Comparison of ENCODE assay signal across 1 cellular context in genomic region chr6:47126647-47127339, GRCh38.
TF ChIP-seq lines count a peak whose summit lies in the region.

No MANE protein-coding gene starts in this region.

TF ChIP-seq in HepG2, 621 proteins besides CTCF, POLR2A, EP300 and RAD21 (continued from another document and continues in another):
- no peak for TF ChIP-seq ZNF7 (CRISPR knock-in tag; IDR thresholded peaks at IDR 0.05)
- TF ChIP-seq PITX1 (CRISPR knock-in tag; IDR thresholded peaks at IDR 0.05), result 0 out of 2 replicates have a peak, but pooled peaks have one; percentile 40
- TF ChIP-seq, protein P1, sequence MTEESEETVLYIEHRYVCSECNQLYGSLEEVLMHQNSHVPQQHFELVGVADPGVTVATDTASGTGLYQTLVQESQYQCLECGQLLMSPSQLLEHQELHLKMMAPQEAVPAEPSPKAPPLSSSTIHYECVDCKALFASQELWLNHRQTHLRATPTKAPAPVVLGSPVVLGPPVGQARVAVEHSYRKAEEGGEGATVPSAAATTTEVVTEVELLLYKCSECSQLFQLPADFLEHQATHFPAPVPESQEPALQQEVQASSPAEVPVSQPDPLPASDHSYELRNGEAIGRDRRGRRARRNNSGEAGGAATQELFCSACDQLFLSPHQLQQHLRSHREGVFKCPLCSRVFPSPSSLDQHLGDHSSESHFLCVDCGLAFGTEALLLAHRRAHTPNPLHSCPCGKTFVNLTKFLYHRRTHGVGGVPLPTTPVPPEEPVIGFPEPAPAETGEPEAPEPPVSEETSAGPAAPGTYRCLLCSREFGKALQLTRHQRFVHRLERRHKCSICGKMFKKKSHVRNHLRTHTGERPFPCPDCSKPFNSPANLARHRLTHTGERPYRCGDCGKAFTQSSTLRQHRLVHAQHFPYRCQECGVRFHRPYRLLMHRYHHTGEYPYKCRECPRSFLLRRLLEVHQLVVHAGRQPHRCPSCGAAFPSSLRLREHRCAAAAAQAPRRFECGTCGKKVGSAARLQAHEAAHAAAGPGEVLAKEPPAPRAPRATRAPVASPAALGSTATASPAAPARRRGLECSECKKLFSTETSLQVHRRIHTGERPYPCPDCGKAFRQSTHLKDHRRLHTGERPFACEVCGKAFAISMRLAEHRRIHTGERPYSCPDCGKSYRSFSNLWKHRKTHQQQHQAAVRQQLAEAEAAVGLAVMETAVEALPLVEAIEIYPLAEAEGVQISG (CRISPR knock-in tag; IDR thresholded peaks at IDR 0.05), result 0 out of 2 replicates have a peak, but pooled peaks have one; percentile 29
- TF ChIP-seq LCORL (IDR thresholded peaks at IDR 0.05), result no peak
- no peak; the same call in 1 of the 2 replicates for TF ChIP-seq LCORL (CRISPR knock-in tag; IDR thresholded peaks at IDR 0.05)
- TF ChIP-seq HDAC2 (CRISPR knock-in tag; IDR thresholded peaks at IDR 0.05), result peak; percentile 32; the same call in 1 of the 2 replicates
- no peak for TF ChIP-seq TP53 (CRISPR knock-in tag; conservative IDR thresholded peaks at IDR 0.05)
- TF ChIP-seq HMG20A (CRISPR knock-in tag; IDR thresholded peaks at IDR 0.05; ENCODE audit: borderline replicate concordance), result peak; percentile 38; the same call in 1 of the 2 replicates
- TF ChIP-seq MAFK (conservative IDR thresholded peaks at IDR 0.05 in 1 of 2, IDR thresholded peaks at IDR 0.05 in 1 of 2; ENCODE audit: low read length in 2 of 2), result peak; percentile 64 to 81; a peak in 3 of 4 replicates
- peak; percentile 36; the same call in 1 of the 2 replicates for TF ChIP-seq CREM (IDR thresholded peaks at IDR 0.05)
- no peak for TF ChIP-seq CREM (CRISPR knock-in tag; IDR thresholded peaks at IDR 0.05)
- peak; percentile 68; the same call in 1 of the 2 replicates for TF ChIP-seq CHD4 (IDR thresholded peaks at IDR 0.05; ENCODE audit: borderline replicate concordance, low read length)
- no peak for TF ChIP-seq HNRNPUL1 (IDR thresholded peaks at IDR 0.05; ENCODE audit: low read depth, low read length)
- 0 out of 2 replicates have a peak, but pooled peaks have one; percentile 67 for TF ChIP-seq MAF1 (CRISPR knock-in tag; IDR thresholded peaks at IDR 0.05; ENCODE audit: borderline replicate concordance)
- peak; percentile 21; the same call in 1 of the 2 replicates for TF ChIP-seq RCOR2 (CRISPR knock-in tag; IDR thresholded peaks at IDR 0.05)
- TF ChIP-seq ZSCAN9 (CRISPR knock-in tag; IDR thresholded peaks at IDR 0.05; ENCODE audit: borderline replicate concordance), result no peak
- TF ChIP-seq CSRNP2 (CRISPR knock-in tag; conservative IDR thresholded peaks at IDR 0.05; ENCODE audit: low read depth), result no peak
- peak; percentile 69 for TF ChIP-seq ZNF543 (CRISPR knock-in tag; IDR thresholded peaks at IDR 0.05)
- TF ChIP-seq PHF5A (CRISPR knock-in tag; IDR thresholded peaks at IDR 0.05; ENCODE audit: low read depth, unreplicated experiment), result no peak
- peak; percentile 19; the same call in 1 of the 2 replicates for TF ChIP-seq KAT8 (CRISPR knock-in tag; IDR thresholded peaks at IDR 0.05)
- TF ChIP-seq, protein P2, sequence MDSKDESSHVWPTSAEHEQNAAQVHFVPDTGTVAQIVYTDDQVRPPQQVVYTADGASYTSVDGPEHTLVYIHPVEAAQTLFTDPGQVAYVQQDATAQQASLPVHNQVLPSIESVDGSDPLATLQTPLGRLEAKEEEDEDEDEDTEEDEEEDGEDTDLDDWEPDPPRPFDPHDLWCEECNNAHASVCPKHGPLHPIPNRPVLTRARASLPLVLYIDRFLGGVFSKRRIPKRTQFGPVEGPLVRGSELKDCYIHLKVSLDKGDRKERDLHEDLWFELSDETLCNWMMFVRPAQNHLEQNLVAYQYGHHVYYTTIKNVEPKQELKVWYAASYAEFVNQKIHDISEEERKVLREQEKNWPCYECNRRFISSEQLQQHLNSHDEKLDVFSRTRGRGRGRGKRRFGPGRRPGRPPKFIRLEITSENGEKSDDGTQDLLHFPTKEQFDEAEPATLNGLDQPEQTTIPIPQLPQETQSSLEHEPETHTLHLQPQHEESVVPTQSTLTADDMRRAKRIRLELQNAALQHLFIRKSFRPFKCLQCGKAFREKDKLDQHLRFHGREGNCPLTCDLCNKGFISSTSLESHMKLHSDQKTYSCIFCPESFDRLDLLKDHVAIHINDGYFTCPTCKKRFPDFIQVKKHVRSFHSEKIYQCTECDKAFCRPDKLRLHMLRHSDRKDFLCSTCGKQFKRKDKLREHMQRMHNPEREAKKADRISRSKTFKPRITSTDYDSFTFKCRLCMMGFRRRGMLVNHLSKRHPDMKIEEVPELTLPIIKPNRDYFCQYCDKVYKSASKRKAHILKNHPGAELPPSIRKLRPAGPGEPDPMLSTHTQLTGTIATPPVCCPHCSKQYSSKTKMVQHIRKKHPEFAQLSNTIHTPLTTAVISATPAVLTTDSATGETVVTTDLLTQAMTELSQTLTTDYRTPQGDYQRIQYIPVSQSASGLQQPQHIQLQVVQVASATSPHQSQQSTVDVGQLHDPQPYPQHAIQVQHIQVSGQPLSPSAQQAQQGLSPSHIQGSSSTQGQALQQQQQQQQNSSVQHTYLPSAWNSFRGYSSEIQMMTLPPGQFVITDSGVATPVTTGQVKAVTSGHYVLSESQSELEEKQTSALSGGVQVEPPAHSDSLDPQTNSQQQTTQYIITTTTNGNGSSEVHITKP (CRISPR knock-in tag; IDR thresholded peaks at IDR 0.05; ENCODE audit: low read depth), result peak; percentile 59; the same call in 1 of the 2 replicates
- peak; percentile 62 for TF ChIP-seq POLR2G (IDR thresholded peaks at IDR 0.05; ENCODE audit: low read depth, low read length)
- no peak for TF ChIP-seq YY1 (IDR thresholded peaks at IDR 0.05; ENCODE audit: insufficient read depth, insufficient replicate concordance, low read depth, low read length)
- TF ChIP-seq ZFP36 (IDR thresholded peaks at IDR 0.05; ENCODE audit: borderline replicate concordance, low read depth, low read length, partially characterized antibody), result no peak
- TF ChIP-seq, protein P3, sequence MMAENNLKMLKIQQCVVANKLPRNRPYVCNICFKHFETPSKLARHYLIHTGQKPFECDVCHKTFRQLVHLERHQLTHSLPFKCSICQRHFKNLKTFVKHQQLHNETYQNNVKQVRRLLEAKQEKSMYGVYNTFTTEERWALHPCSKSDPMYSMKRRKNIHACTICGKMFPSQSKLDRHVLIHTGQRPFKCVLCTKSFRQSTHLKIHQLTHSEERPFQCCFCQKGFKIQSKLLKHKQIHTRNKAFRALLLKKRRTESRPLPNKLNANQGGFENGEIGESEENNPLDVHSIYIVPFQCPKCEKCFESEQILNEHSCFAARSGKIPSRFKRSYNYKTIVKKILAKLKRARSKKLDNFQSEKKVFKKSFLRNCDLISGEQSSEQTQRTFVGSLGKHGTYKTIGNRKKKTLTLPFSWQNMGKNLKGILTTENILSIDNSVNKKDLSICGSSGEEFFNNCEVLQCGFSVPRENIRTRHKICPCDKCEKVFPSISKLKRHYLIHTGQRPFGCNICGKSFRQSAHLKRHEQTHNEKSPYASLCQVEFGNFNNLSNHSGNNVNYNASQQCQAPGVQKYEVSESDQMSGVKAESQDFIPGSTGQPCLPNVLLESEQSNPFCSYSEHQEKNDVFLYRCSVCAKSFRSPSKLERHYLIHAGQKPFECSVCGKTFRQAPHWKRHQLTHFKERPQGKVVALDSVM (CRISPR knock-in tag; IDR thresholded peaks at IDR 0.05), result peak; percentile 35; the same call in 1 of the 2 replicates
- TF ChIP-seq ZNF839 (CRISPR knock-in tag; IDR thresholded peaks at IDR 0.05; ENCODE audit: borderline replicate concordance), result no peak
- peak; percentile 82 for TF ChIP-seq ZNF501 (CRISPR knock-in tag; IDR thresholded peaks at IDR 0.05)
- TF ChIP-seq ZFP36L1 (CRISPR knock-in tag; IDR thresholded peaks at IDR 0.05), result no peak
- TF ChIP-seq, protein P4, sequence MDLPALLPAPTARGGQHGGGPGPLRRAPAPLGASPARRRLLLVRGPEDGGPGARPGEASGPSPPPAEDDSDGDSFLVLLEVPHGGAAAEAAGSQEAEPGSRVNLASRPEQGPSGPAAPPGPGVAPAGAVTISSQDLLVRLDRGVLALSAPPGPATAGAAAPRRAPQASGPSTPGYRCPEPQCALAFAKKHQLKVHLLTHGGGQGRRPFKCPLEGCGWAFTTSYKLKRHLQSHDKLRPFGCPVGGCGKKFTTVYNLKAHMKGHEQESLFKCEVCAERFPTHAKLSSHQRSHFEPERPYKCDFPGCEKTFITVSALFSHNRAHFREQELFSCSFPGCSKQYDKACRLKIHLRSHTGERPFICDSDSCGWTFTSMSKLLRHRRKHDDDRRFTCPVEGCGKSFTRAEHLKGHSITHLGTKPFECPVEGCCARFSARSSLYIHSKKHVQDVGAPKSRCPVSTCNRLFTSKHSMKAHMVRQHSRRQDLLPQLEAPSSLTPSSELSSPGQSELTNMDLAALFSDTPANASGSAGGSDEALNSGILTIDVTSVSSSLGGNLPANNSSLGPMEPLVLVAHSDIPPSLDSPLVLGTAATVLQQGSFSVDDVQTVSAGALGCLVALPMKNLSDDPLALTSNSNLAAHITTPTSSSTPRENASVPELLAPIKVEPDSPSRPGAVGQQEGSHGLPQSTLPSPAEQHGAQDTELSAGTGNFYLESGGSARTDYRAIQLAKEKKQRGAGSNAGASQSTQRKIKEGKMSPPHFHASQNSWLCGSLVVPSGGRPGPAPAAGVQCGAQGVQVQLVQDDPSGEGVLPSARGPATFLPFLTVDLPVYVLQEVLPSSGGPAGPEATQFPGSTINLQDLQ (CRISPR knock-in tag; IDR thresholded peaks at IDR 0.05), result no peak
- peak; percentile 68 for TF ChIP-seq ZMYM4 (CRISPR knock-in tag; IDR thresholded peaks at IDR 0.05)
- no peak for TF ChIP-seq ZNF17 (CRISPR knock-in tag; IDR thresholded peaks at IDR 0.05)
- TF ChIP-seq, protein P5, sequence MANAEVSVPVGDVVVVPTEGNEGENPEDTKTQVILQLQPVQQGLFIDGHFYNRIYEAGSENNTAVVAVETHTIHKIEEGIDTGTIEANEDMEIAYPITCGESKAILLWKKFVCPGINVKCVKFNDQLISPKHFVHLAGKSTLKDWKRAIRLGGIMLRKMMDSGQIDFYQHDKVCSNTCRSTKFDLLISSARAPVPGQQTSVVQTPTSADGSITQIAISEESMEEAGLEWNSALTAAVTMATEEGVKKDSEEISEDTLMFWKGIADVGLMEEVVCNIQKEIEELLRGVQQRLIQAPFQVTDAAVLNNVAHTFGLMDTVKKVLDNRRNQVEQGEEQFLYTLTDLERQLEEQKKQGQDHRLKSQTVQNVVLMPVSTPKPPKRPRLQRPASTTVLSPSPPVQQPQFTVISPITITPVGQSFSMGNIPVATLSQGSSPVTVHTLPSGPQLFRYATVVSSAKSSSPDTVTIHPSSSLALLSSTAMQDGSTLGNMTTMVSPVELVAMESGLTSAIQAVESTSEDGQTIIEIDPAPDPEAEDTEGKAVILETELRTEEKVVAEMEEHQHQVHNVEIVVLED (CRISPR knock-in tag; IDR thresholded peaks at IDR 0.05; ENCODE audit: borderline replicate concordance), result peak; percentile 36; the same call in 1 of the 2 replicates
- TF ChIP-seq, protein P6, sequence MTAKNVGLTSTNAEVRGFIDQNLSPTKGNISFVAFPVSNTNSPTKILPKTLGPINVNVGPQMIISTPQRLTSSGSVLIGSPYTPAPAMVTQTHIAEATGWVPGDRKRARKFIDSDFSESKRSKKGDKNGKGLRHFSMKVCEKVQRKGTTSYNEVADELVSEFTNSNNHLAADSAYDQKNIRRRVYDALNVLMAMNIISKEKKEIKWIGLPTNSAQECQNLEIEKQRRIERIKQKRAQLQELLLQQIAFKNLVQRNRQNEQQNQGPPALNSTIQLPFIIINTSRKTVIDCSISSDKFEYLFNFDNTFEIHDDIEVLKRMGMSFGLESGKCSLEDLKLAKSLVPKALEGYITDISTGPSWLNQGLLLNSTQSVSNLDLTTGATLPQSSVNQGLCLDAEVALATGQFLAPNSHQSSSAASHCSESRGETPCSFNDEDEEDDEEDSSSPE (CRISPR knock-in tag; IDR thresholded peaks at IDR 0.05), result peak; percentile 15; the same call in 1 of the 2 replicates
- TF ChIP-seq, protein P7, sequence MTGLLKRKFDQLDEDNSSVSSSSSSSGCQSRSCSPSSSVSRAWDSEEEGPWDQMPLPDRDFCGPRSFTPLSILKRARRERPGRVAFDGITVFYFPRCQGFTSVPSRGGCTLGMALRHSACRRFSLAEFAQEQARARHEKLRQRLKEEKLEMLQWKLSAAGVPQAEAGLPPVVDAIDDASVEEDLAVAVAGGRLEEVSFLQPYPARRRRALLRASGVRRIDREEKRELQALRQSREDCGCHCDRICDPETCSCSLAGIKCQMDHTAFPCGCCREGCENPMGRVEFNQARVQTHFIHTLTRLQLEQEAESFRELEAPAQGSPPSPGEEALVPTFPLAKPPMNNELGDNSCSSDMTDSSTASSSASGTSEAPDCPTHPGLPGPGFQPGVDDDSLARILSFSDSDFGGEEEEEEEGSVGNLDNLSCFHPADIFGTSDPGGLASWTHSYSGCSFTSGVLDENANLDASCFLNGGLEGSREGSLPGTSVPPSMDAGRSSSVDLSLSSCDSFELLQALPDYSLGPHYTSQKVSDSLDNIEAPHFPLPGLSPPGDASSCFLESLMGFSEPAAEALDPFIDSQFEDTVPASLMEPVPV (CRISPR knock-in tag; IDR thresholded peaks at IDR 0.05), result no peak
- TF ChIP-seq, protein P8, sequence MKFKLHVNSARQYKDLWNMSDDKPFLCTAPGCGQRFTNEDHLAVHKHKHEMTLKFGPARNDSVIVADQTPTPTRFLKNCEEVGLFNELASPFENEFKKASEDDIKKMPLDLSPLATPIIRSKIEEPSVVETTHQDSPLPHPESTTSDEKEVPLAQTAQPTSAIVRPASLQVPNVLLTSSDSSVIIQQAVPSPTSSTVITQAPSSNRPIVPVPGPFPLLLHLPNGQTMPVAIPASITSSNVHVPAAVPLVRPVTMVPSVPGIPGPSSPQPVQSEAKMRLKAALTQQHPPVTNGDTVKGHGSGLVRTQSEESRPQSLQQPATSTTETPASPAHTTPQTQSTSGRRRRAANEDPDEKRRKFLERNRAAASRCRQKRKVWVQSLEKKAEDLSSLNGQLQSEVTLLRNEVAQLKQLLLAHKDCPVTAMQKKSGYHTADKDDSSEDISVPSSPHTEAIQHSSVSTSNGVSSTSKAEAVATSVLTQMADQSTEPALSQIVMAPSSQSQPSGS (CRISPR knock-in tag; IDR thresholded peaks at IDR 0.05), result peak; percentile 72; the same call in 1 of the 2 replicates
